ENCODE assay signal across 17 cellular contexts in genomic region chr12:105658389-105658788, GRCh38.
DNase-seq lines count a peak whose midpoint lies in the region; ATAC-seq and TF ChIP-seq lines count a peak whose summit lies in the region.
"Had no signal": no experiment of that assay in that cellular context is flagged by ENCODE, and none has a peak within 500 bp of the region (broad histone marks: within the 10 kb centered on the region; RNA-seq: fewer than 3 reads in every experiment).

No MANE protein-coding gene starts in this region.

- H3K4me3 ChIP-seq in GM23338 = no peak overlapping the region
- H3K4me3 ChIP-seq in ascending aorta = no peak overlapping the region
- H3K4me3 ChIP-seq in subcutaneous abdominal adipose tissue (ENCODE audit: low read depth in 1 of 5, low read length in 5 of 5) = no peak overlapping the region
- H3K4me3 ChIP-seq: MG63, PC-9 had no signal

- no peak overlapping the region for H3K9ac ChIP-seq in subcutaneous abdominal adipose tissue (ENCODE audit: low read length in 5 of 5)

- H3K4me1 Mint-ChIP-seq in GM23338 = no peaks in the 10 kb centered on the region
- H3K4me1 Mint-ChIP-seq in CD4-positive, alpha-beta T cell (ENCODE audit: low read depth) = no peaks in the 10 kb centered on the region
- H3K4me1 Mint-ChIP-seq: H9 had no signal

- peaks cover 3% of the 10 kb centered on the region for H3K27me3 Mint-ChIP-seq in GM23338 (ENCODE audit: insufficient read depth, low read depth, poor library complexity)
- H3K27me3 Mint-ChIP-seq in CD4-positive, alpha-beta T cell = no peaks in the 10 kb centered on the region

- intact Hi-C loops in ascending aorta (cut with DNase I) = no loop called here
- intact Hi-C loops in left ventricle myocardium superior (cut with micrococcal nuclease) = no loop called here
- intact Hi-C loops in CD4-positive, alpha-beta T cell (cut with DNase I, micrococcal nuclease) = no loop called here

- TF ChIP-seq CTCF in GM23338 (conservative IDR thresholded peaks at IDR 0.05; ENCODE audit: low read depth in 2 of 2) = no peak
- TF ChIP-seq CTCF in ascending aorta (IDR thresholded peaks at IDR 0.05) = no peak
- no peak for TF ChIP-seq CTCF in CD4-positive, alpha-beta T cell (IDR thresholded peaks at IDR 0.05)

- no peak overlapping the region for H3K4me3 Mint-ChIP-seq in GM23338
- no peak overlapping the region for H3K4me3 Mint-ChIP-seq in CD4-positive, alpha-beta T cell
- H3K4me3 Mint-ChIP-seq: H9 had no signal

- no peak overlapping the region for H3K27ac Mint-ChIP-seq in GM23338
- no peak overlapping the region for H3K27ac Mint-ChIP-seq in CD4-positive, alpha-beta T cell
- H3K27ac Mint-ChIP-seq: H9 had no signal

- CTCF ChIA-PET in CD4-positive, alpha-beta T cell (lab: Charles Lee) = no interaction called here

- H3K9me3 ChIP-seq in ascending aorta = no peaks in the 10 kb centered on the region
- H3K9me3 ChIP-seq in subcutaneous abdominal adipose tissue (ENCODE audit: control insufficient read depth in 5 of 5, low read length in 5 of 5) = no peaks in the 10 kb centered on the region
- H3K9me3 ChIP-seq in CD4-positive, alpha-beta T cell (ENCODE audit: control insufficient read depth, low read length) = no peaks in the 10 kb centered on the region
- H3K9me3 ChIP-seq: Caco-2, MG63 had no signal

- H3K4me1 ChIP-seq in GM23338 (ENCODE audit: insufficient read depth) (no peaks in the 10 kb centered on the region), ascending aorta (peaks cover 0 to 2% of the 10 kb centered on the region in 2 donors), subcutaneous abdominal adipose tissue (ENCODE audit: control insufficient read depth in 5 of 5, insufficient read depth in 5 of 5, low read length in 5 of 5) (peaks cover 3 to 25% (median 9%) of the 10 kb centered on the region in 5 donors)
- H3K4me1 ChIP-seq: Caco-2 had no signal

- H3K36me3 ChIP-seq in GM23338 (ENCODE audit: insufficient read depth) = no peaks in the 10 kb centered on the region
- no peaks in the 10 kb centered on the region for H3K36me3 ChIP-seq in ascending aorta
- H3K36me3 ChIP-seq in subcutaneous abdominal adipose tissue (ENCODE audit: control insufficient read depth in 5 of 5, insufficient read depth in 5 of 5, low read length in 5 of 5) = no peaks in the 10 kb centered on the region
- H3K36me3 ChIP-seq: MG63 had no signal

- H3K36me3 Mint-ChIP-seq in GM23338 (ENCODE audit: low read depth) = no peaks in the 10 kb centered on the region
- H3K36me3 Mint-ChIP-seq in CD4-positive, alpha-beta T cell (ENCODE audit: low read depth) = no peaks in the 10 kb centered on the region

- no peaks in the 10 kb centered on the region for H3K27me3 ChIP-seq in GM23338 (ENCODE audit: insufficient read depth)
- H3K27me3 ChIP-seq in ascending aorta = no peaks in the 10 kb centered on the region
- no peaks in the 10 kb centered on the region for H3K27me3 ChIP-seq in subcutaneous abdominal adipose tissue (ENCODE audit: control insufficient read depth in 5 of 5, insufficient read depth in 4 of 5, low read length in 5 of 5)
- no peaks in the 10 kb centered on the region for H3K27me3 ChIP-seq in CD4-positive, alpha-beta T cell (ENCODE audit: control insufficient read depth, insufficient read depth, low read length)
- H3K27me3 ChIP-seq: MG63 had no signal

- no peaks in the 10 kb centered on the region for H3F3A ChIP-seq in GM23338 (replicated peaks; ENCODE audit: low read depth)

- DNase-seq in GM23338 (ENCODE audit: low spot score) (no peak), ascending aorta (ENCODE audit: low spot score in 2 of 2) (no peak), left ventricle myocardium superior (no peak), SKM-1 treated with dmso at 0.1 percent for 144 hours (lab: John Stamatoyannopoulos, UW; ENCODE audit: unreplicated experiment) (no peak)
- no peak for DNase-seq in CD4-positive, alpha-beta T cell
- DNase-seq in activated CD4-positive, alpha-beta T cell treated with anti-CD3 and anti-CD28 coated beads, Interleukin-2, amount 50 U/mL, for 4 hours = no peak
- DNase-seq: Caco-2, H9, MG63, NCI-H1092, NCI-H146, NCI-H2081 treated with DMSO at 0.1 percent for 48 hours, NCI-H510A treated with DMSO at 0.1 percent for 48 hours, NCI-H82, PC-9, SHP77 had no signal

- peaks cover 22% of the 10 kb centered on the region; the same call in 1 of the 2 replicates for H3K9me2 ChIP-seq in GM23338 (ENCODE audit: insufficient read depth)

- no peaks in the 10 kb centered on the region for H3K9me3 Mint-ChIP-seq in GM23338
- peaks cover under 1% of the 10 kb centered on the region for H3K9me3 Mint-ChIP-seq in CD4-positive, alpha-beta T cell

- no peak overlapping the region for H3K27ac ChIP-seq in GM23338 (ENCODE audit: low read depth)
- H3K27ac ChIP-seq in ascending aorta = peak overlapping the region; percentile 24 to 38
- peak overlapping the region; percentile 75 for H3K27ac ChIP-seq in subcutaneous abdominal adipose tissue (ENCODE audit: low read depth, low read length)
- H3K27ac ChIP-seq in CD4-positive, alpha-beta T cell (ENCODE audit: low read depth, low read length) = no peak overlapping the region
- H3K27ac ChIP-seq: PC-9 had no signal

- H2AFZ ChIP-seq in GM23338 = peak overlapping the region; percentile 28; the same call in 1 of the 2 replicates
- H2AFZ ChIP-seq: PC-9 had no signal

- H3K4me2 ChIP-seq in GM23338 = no peak overlapping the region
- H3K4me2 ChIP-seq: PC-9 had no signal

- H4K20me1 ChIP-seq in GM23338 (replicated peaks; ENCODE audit: insufficient read depth) = no peaks in the 10 kb centered on the region

- POLR2A ChIA-PET in CD4-positive, alpha-beta T cell (lab: Charles Lee) = no interaction called here

- no peak for ATAC-seq in GM23338
- peak; percentile 40 for ATAC-seq in left ventricle myocardium superior
- no peak for ATAC-seq in CD4-positive, alpha-beta T cell (ENCODE audit: poor library complexity)

- H3K79me2 ChIP-seq in GM23338 (replicated peaks; ENCODE audit: insufficient read depth) = no peaks in the 10 kb centered on the region

TF ChIP-seq in GM23338, 12 proteins besides CTCF, POLR2A, EP300 and RAD21 (continues in another document):
- TF ChIP-seq ZNF462 (CRISPR knock-in tag; IDR thresholded peaks at IDR 0.05) = no peak
- TF ChIP-seq JUNB (IDR thresholded peaks at IDR 0.05; ENCODE audit: unreplicated experiment) = no peak
- no peak for TF ChIP-seq STAT1 (IDR thresholded peaks at IDR 0.05; ENCODE audit: unreplicated experiment)
- no peak for TF ChIP-seq ZNF331 (CRISPR knock-in tag; IDR thresholded peaks at IDR 0.05; ENCODE audit: low read depth)
- TF ChIP-seq EZH2phosphoT487 (IDR thresholded peaks at IDR 0.05; ENCODE audit: unreplicated experiment) = no peak
- TF ChIP-seq NANOG (IDR thresholded peaks at IDR 0.05; ENCODE audit: borderline replicate concordance) = no peak
- TF ChIP-seq EZH2 (IDR thresholded peaks at IDR 0.05; ENCODE audit: low read depth, unreplicated experiment) = no peak

Comparison
In these comparisons a context has a peak if more than half of its experiments do, and no peak if none do; other contexts are left out.
1. H3K27ac ChIP-seq: peak in ascending aorta (2 of 2) and subcutaneous abdominal adipose tissue (single experiment); none in GM23338 (single experiment) and CD4-positive, alpha-beta T cell (single experiment).